In genomic region chr12:66624806-66625205, GRCh38 we compare ENCODE assay signal across 13 cellular contexts. TPM values are rescaled to one million over a fixed set of nuclear protein-coding genes. Genes with fewer than 3 reads are reported as not detected.
DNase-seq lines count a peak whose midpoint lies in the region; ATAC-seq and TF ChIP-seq lines count a peak whose summit lies in the region.
"Had no signal": no experiment of that assay in that cellular context is flagged by ENCODE, and none has a peak within 500 bp of the region (broad histone marks: within the 10 kb centered on the region; RNA-seq: fewer than 3 reads in every experiment).

No MANE protein-coding gene starts in this region.

- ATAC-seq in GM18867 (IDR thresholded peaks at IDR 0.05; ENCODE audit: unreplicated experiment): peak; percentile 64
- ATAC-seq in GM21576 (IDR thresholded peaks at IDR 0.05; ENCODE audit: unreplicated experiment): peak; percentile 71
- peak; percentile 45 for ATAC-seq in HG03103 (IDR thresholded peaks at IDR 0.05; ENCODE audit: low read depth, unreplicated experiment)
- peak; percentile 56 to 72 for ATAC-seq in naive B cell (ENCODE audit: low read depth in 2 of 2)
- ATAC-seq in lower lobe of right lung: no peak

- H3K4me1 ChIP-seq in hepatocyte (ENCODE audit: insufficient read depth) (peaks cover 7% of the 10 kb centered on the region), lower lobe of right lung (no peaks in the 10 kb centered on the region)
- H3K4me1 ChIP-seq: suprapubic skin had no signal

- intact Hi-C loops in activated T-helper 1 cell treated with anti-CD3 and anti-CD28 coated beads, Interleukin-12 subunit alpha, Interleukin-12 subunit beta, Interleukin-2, Interleukin-4 antibody, amounts not matched to agents 30 ng/mL and 10 ng/mL and 1 ng/mL, durations not matched to agents 14 hours and 24 hours and 36 hours (cut with micrococcal nuclease): no loop called here
- intact Hi-C loops in lower lobe of right lung (cut with DNase I): no loop called here

- peaks cover 41 to 62% (median 62%) of the 10 kb centered on the region in 3 donors for H3K4me1 Mint-ChIP-seq in naive B cell
- H3K4me1 Mint-ChIP-seq in activated T-helper 1 cell treated with anti-CD3 and anti-CD28 coated beads, Interleukin-12 subunit alpha, Interleukin-12 subunit beta, Interleukin-2, Interleukin-4 antibody, amounts not matched to agents 30 ng/mL and 10 ng/mL and 1 ng/mL, durations not matched to agents 14 hours and 24 hours and 36 hours (ENCODE audit: low read depth): no peaks in the 10 kb centered on the region
- H3K4me1 Mint-ChIP-seq: CD4-positive, CD25-positive, alpha-beta regulatory T cell had no signal

- no peak overlapping the region for H3K4me2 ChIP-seq in hepatocyte

- 91% methylated on average over 2 of the region's 2 CpGs for WGBS in hepatocyte (ENCODE audit: low lambda C conversion rate, missing lambda C conversion rate)

- TF ChIP-seq CTCF in hepatocyte (IDR thresholded peaks at IDR 0.05; ENCODE audit: poor library complexity) (no peak), lower lobe of right lung (IDR thresholded peaks at IDR 0.05) (no peak)

- peak overlapping the region in 7 of 8 donors; percentile 4 to 60 (median 24) for H3K4me3 Mint-ChIP-seq in naive B cell
- H3K4me3 Mint-ChIP-seq in activated T-helper 1 cell treated with anti-CD3 and anti-CD28 coated beads, Interleukin-12 subunit alpha, Interleukin-12 subunit beta, Interleukin-2, Interleukin-4 antibody, amounts not matched to agents 30 ng/mL and 10 ng/mL and 1 ng/mL, durations not matched to agents 14 hours and 24 hours and 36 hours: no peak overlapping the region
- H3K4me3 Mint-ChIP-seq: CD4-positive, CD25-positive, alpha-beta regulatory T cell had no signal

- no peaks in the 10 kb centered on the region for H3K79me2 ChIP-seq in hepatocyte

- H3K36me3 ChIP-seq in hepatocyte (replicated peaks; ENCODE audit: insufficient read depth, low read depth) (no peaks in the 10 kb centered on the region), lower lobe of right lung (no peaks in the 10 kb centered on the region)
- H3K36me3 ChIP-seq: suprapubic skin had no signal

- no peak overlapping the region for H3K4me3 ChIP-seq in hepatocyte
- no peak overlapping the region for H3K4me3 ChIP-seq in lower lobe of right lung
- H3K4me3 ChIP-seq: suprapubic skin had no signal

- no peaks in the 10 kb centered on the region for H3K36me3 Mint-ChIP-seq in naive B cell
- H3K36me3 Mint-ChIP-seq in activated T-helper 1 cell treated with anti-CD3 and anti-CD28 coated beads, Interleukin-12 subunit alpha, Interleukin-12 subunit beta, Interleukin-2, Interleukin-4 antibody, amounts not matched to agents 30 ng/mL and 10 ng/mL and 1 ng/mL, durations not matched to agents 14 hours and 24 hours and 36 hours (ENCODE audit: low read depth): no peaks in the 10 kb centered on the region
- H3K36me3 Mint-ChIP-seq: CD4-positive, CD25-positive, alpha-beta regulatory T cell had no signal

- H3K27me3 Mint-ChIP-seq in naive B cell: no peaks in the 10 kb centered on the region
- H3K27me3 Mint-ChIP-seq in activated T-helper 1 cell treated with anti-CD3 and anti-CD28 coated beads, Interleukin-12 subunit alpha, Interleukin-12 subunit beta, Interleukin-2, Interleukin-4 antibody, amounts not matched to agents 30 ng/mL and 10 ng/mL and 1 ng/mL, durations not matched to agents 14 hours and 24 hours and 36 hours (ENCODE audit: insufficient read depth): peaks cover 7% of the 10 kb centered on the region

- H3K9me3 ChIP-seq in hepatocyte (ENCODE audit: low read depth): no peaks in the 10 kb centered on the region
- no peaks in the 10 kb centered on the region for H3K9me3 ChIP-seq in lower lobe of right lung
- H3K9me3 ChIP-seq: suprapubic skin had no signal

- H2AFZ ChIP-seq in hepatocyte: no peak overlapping the region

- H3K9me3 Mint-ChIP-seq in naive B cell: peaks cover 0 to 3% (median 0%) of the 10 kb centered on the region in 7 donors
- no peaks in the 10 kb centered on the region for H3K9me3 Mint-ChIP-seq in activated T-helper 1 cell treated with anti-CD3 and anti-CD28 coated beads, Interleukin-12 subunit alpha, Interleukin-12 subunit beta, Interleukin-2, Interleukin-4 antibody, amounts not matched to agents 30 ng/mL and 10 ng/mL and 1 ng/mL, durations not matched to agents 14 hours and 24 hours and 36 hours

- H3K27ac ChIP-seq in hepatocyte (no peak overlapping the region), lower lobe of right lung (no peak overlapping the region)
- H3K27ac ChIP-seq: RWPE1, suprapubic skin had no signal

- DNase-seq in naive B cell (no peak), hepatocyte (ENCODE audit: low spot score) (no peak), lower lobe of right lung (no peak)
- DNase-seq in activated T-helper 1 cell treated with anti-CD3 and anti-CD28 coated beads, Interleukin-12 subunit alpha, Interleukin-12 subunit beta, Interleukin-2, Interleukin-4 antibody, amounts not matched to agents 30 ng/mL and 10 ng/mL and 1 ng/mL, durations not matched to agents 14 hours and 24 hours and 36 hours (ENCODE audit: low spot score): no peak
- DNase-seq: activated naive CD4-positive, alpha-beta T cell treated with anti-CD3 and anti-CD28 coated beads, Interleukin-2, amount 50 U/mL, for 16 hours; caudate nucleus; CD4-positive, CD25-positive, alpha-beta regulatory T cell; GDM1 had no signal

- no peaks in the 10 kb centered on the region for H4K20me1 ChIP-seq in hepatocyte (ENCODE audit: insufficient read depth, poor library complexity, severe bottlenecking)

- peak overlapping the region in 1 of 6 donors; percentile 2 for H3K27ac Mint-ChIP-seq in naive B cell
- no peak overlapping the region for H3K27ac Mint-ChIP-seq in activated T-helper 1 cell treated with anti-CD3 and anti-CD28 coated beads, Interleukin-12 subunit alpha, Interleukin-12 subunit beta, Interleukin-2, Interleukin-4 antibody, amounts not matched to agents 30 ng/mL and 10 ng/mL and 1 ng/mL, durations not matched to agents 14 hours and 24 hours and 36 hours
- H3K27ac Mint-ChIP-seq: CD4-positive, CD25-positive, alpha-beta regulatory T cell had no signal

- H3K9me2 ChIP-seq in hepatocyte (replicated peaks; ENCODE audit: insufficient read depth): no peaks in the 10 kb centered on the region

- H3K27me3 ChIP-seq in hepatocyte (no peaks in the 10 kb centered on the region), lower lobe of right lung (ENCODE audit: low read depth) (no peaks in the 10 kb centered on the region)
- H3K27me3 ChIP-seq: suprapubic skin had no signal

RNA-seq across cellular contexts. Expression of gene GRIP1, which starts 54.1 kb away (rescaled TPM):
- polyA plus RNA-seq in naive B cell (ENCODE audit: low read depth in 6 of 6) (under 1 TPM in 4 of 6 donors, not detected in 2; 0.25 to 0.45 (median 0.44) TPM), hepatocyte (7.7 and 13.6 TPM in 2 replicates)
- total RNA-seq in hepatocyte (7.6 and 7.7 TPM in 2 replicates), lower lobe of right lung (4.3 TPM)
- 0.64 TPM in 1 of 2 replicates, not detected in the other for total RNA-seq in activated T-helper 1 cell treated with anti-CD3 and anti-CD28 coated beads, Interleukin-12 subunit alpha, Interleukin-12 subunit beta, Interleukin-2, Interleukin-4 antibody, amounts not matched to agents 30 ng/mL and 10 ng/mL and 1 ng/mL, durations not matched to agents 14 hours and 24 hours and 36 hours

Comparison
In these comparisons a context has a peak if more than half of its experiments do, and no peak if none do; other contexts are left out.
1. ATAC-seq: peak in GM18867 (single experiment), GM21576 (single experiment), HG03103 (single experiment) and naive B cell (2 of 2); none in lower lobe of right lung (0 of 2).